In the genomic region with DNA sequence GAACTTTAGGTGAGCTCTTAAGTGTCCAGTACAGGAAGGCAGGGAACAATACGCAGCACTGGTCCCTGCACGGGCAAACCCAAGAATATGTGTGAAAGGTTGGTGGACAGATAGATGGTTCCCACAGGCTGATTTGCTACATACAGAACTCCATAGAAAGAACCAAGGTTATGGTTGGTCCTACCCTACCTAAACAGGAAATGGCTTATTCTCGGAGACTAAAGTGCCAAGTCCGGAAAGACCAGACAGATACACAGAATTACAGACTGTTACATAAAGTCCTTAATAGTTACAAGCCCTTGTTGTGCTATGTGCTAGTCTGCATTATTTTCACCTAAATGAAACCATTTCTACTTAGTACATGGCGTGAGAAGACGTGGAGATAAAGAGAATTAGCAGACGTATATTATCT, we compare ENCODE assay signal across 8 cellular contexts. TPM values are rescaled to one million over a fixed set of nuclear protein-coding genes. Genes with fewer than 3 reads are reported as not detected.
DNase-seq lines count a peak whose midpoint lies in the region; ATAC-seq and TF ChIP-seq lines count a peak whose summit lies in the region.

No MANE protein-coding gene starts in this region.

- peak overlapping the region; percentile 96 for H3K4me3 ChIP-seq in CD4-positive, CD25-positive, alpha-beta regulatory T cell (ENCODE audit: low read depth, low read length)
- H3K4me3 ChIP-seq in HAP-1 (peak overlapping the region; percentile 80), neural progenitor cell (peak overlapping the region; percentile 98)

- peaks cover 0 to 2% (median 0%) of the 10 kb centered on the region in 7 donors for H3K9me3 Mint-ChIP-seq in CD4-positive, CD25-positive, alpha-beta regulatory T cell
- no peaks in the 10 kb centered on the region for H3K9me3 Mint-ChIP-seq in neural progenitor cell

- H3K27me3 ChIP-seq in CD4-positive, CD25-positive, alpha-beta regulatory T cell (ENCODE audit: control insufficient read depth, insufficient read depth, low read length): no peaks in the 10 kb centered on the region
- H3K27me3 ChIP-seq in HAP-1 (ENCODE audit: low read depth) (peaks cover 3% of the 10 kb centered on the region; the same call in 1 of the 2 replicates), neural progenitor cell (peaks cover 13% of the 10 kb centered on the region)

- peak overlapping the region; percentile 80 for H3K9ac ChIP-seq in neural progenitor cell

- peaks cover 5% of the 10 kb centered on the region for H3F3A ChIP-seq in neural progenitor cell (ENCODE audit: low read depth)

- no peak overlapping the region for H2AFZ ChIP-seq in neural progenitor cell (replicated peaks)

- H4K20me1 ChIP-seq in neural progenitor cell (ENCODE audit: low read depth): peaks cover 42% of the 10 kb centered on the region

- peak overlapping the region; percentile 83 for H3K27ac ChIP-seq in CD4-positive, CD25-positive, alpha-beta regulatory T cell (ENCODE audit: insufficient read depth, low read length, poor library complexity, severe bottlenecking)
- no peak overlapping the region for H3K27ac ChIP-seq in neural progenitor cell

- peak overlapping the region; percentile 97 to 99 (median 98) for H3K27ac Mint-ChIP-seq in CD4-positive, CD25-positive, alpha-beta regulatory T cell
- H3K27ac Mint-ChIP-seq in T-helper 17 cell: peak overlapping the region; percentile 99
- peak overlapping the region; percentile 76 for H3K27ac Mint-ChIP-seq in neural progenitor cell

- H3K79me2 ChIP-seq in neural progenitor cell (ENCODE audit: low read depth): peaks cover 44% of the 10 kb centered on the region

- no peaks in the 10 kb centered on the region for H3K9me3 ChIP-seq in CD4-positive, CD25-positive, alpha-beta regulatory T cell (ENCODE audit: control insufficient read depth in 2 of 2, low read length in 2 of 2)
- H3K9me3 ChIP-seq in HAP-1 (no peaks in the 10 kb centered on the region), T-helper 17 cell (ENCODE audit: control insufficient read depth, low read length, poor library complexity, severe bottlenecking) (no peaks in the 10 kb centered on the region), neural progenitor cell (ENCODE audit: low read depth) (no peaks in the 10 kb centered on the region)

- peaks cover 26% of the 10 kb centered on the region for H3K4me1 ChIP-seq in CD4-positive, CD25-positive, alpha-beta regulatory T cell (ENCODE audit: control insufficient read depth, insufficient read depth, low read length, poor library complexity, severe bottlenecking)
- H3K4me1 ChIP-seq in HAP-1 (peaks cover 23% of the 10 kb centered on the region), neural progenitor cell (peaks cover 16% of the 10 kb centered on the region)

- peak in 1 of 3 donors; percentile 69 for DNase-seq in CD4-positive, CD25-positive, alpha-beta regulatory T cell
- DNase-seq in HAP-1 (ENCODE audit: low spot score in 2 of 2) (peak in 1 of 2 experiments; percentile 19), T-helper 17 cell (no peak), neural progenitor cell (ENCODE audit: low spot score) (no peak), mesenteric fat pad (ENCODE audit: low spot score) (no peak)

- ATAC-seq in CD4-positive, CD25-positive, alpha-beta regulatory T cell (ENCODE audit: low read depth in 2 of 2): no peak
- ATAC-seq in T-helper 17 cell: no peak
- ATAC-seq in esophagus mucosa: peak; percentile 0
- no peak for ATAC-seq in HG02885 (IDR thresholded peaks at IDR 0.05; ENCODE audit: poor library complexity, unreplicated experiment)
- no peak for ATAC-seq in HG03097 (IDR thresholded peaks at IDR 0.05; ENCODE audit: low FRiP score, unreplicated experiment)

- in situ Hi-C loops in HAP-1 (cut with MboI; ENCODE audit: low sequenced_read_pairs): loop anchor here (25.0 kb wide), 1 partner anchor 301 kb away; a partner anchor contains a TSS

- peak overlapping the region; percentile 94 for H3K4me2 ChIP-seq in neural progenitor cell

- H3K36me3 ChIP-seq in CD4-positive, CD25-positive, alpha-beta regulatory T cell (ENCODE audit: control insufficient read depth, insufficient read depth, low read length): no peaks in the 10 kb centered on the region
- no peaks in the 10 kb centered on the region for H3K36me3 ChIP-seq in HAP-1 (replicated peaks)
- H3K36me3 ChIP-seq in neural progenitor cell: no peaks in the 10 kb centered on the region

- peaks cover 26 to 60% (median 41%) of the 10 kb centered on the region in 4 donors for H3K4me1 Mint-ChIP-seq in CD4-positive, CD25-positive, alpha-beta regulatory T cell
- peaks cover 43% of the 10 kb centered on the region for H3K4me1 Mint-ChIP-seq in T-helper 17 cell
- peaks cover 32% of the 10 kb centered on the region for H3K4me1 Mint-ChIP-seq in neural progenitor cell

- H3K36me3 Mint-ChIP-seq in CD4-positive, CD25-positive, alpha-beta regulatory T cell: no peaks in the 10 kb centered on the region
- H3K36me3 Mint-ChIP-seq in T-helper 17 cell (ENCODE audit: low read depth) (peaks cover 4% of the 10 kb centered on the region), neural progenitor cell (no peaks in the 10 kb centered on the region)

- H3K4me3 Mint-ChIP-seq in CD4-positive, CD25-positive, alpha-beta regulatory T cell: peak overlapping the region; percentile 95 to 100 (median 98)
- H3K4me3 Mint-ChIP-seq in T-helper 17 cell (peak overlapping the region; percentile 100), neural progenitor cell (peak overlapping the region; percentile 97)

- peaks cover 16% of the 10 kb centered on the region for H3K27me3 Mint-ChIP-seq in CD4-positive, CD25-positive, alpha-beta regulatory T cell
- H3K27me3 Mint-ChIP-seq in T-helper 17 cell: peaks cover 7% of the 10 kb centered on the region
- H3K27me3 Mint-ChIP-seq in neural progenitor cell (ENCODE audit: insufficient read depth, low read depth): no peaks in the 10 kb centered on the region

- no peak for TF ChIP-seq CTCF in neural progenitor cell (IDR thresholded peaks at IDR 0.05)

RNA-seq across cellular contexts. Expression of a gene that starts 1.2 kb away (rescaled TPM):
- 60.3 TPM for total RNA-seq in CD4-positive, CD25-positive, alpha-beta regulatory T cell
- 10 to 100 TPM; 12.4 to 18.6 (median 16.9) TPM for polyA plus RNA-seq in CD4-positive, CD25-positive, alpha-beta regulatory T cell
- 10 to 100 TPM; 41.7 to 47.3 TPM for total RNA-seq in T-helper 17 cell
- total RNA-seq in esophagus mucosa: 26.0 TPM
- 42.3 and 51.9 TPM in 2 replicates for total RNA-seq in neural progenitor cell (ENCODE audit: low replicate concordance)
- total RNA-seq in mesenteric fat pad: 36.0 TPM
